ENCODE assay signal across 19 cellular contexts in genomic region chr6:75113446-75113845, GRCh38.
"Had no signal": no experiment of that assay in that cellular context is flagged by ENCODE, and none has a peak within 500 bp of the region (broad histone marks: within the 10 kb centered on the region; RNA-seq: fewer than 3 reads in every experiment).

No MANE protein-coding gene starts in this region.

- H3K4me1 ChIP-seq: adrenal gland, lower lobe of right lung, testis, vagina had no signal

- H3K9ac ChIP-seq: neural progenitor cell had no signal

- H3K36me3 ChIP-seq: adrenal gland, lower lobe of right lung, neural progenitor cell had no signal

- H2AFZ ChIP-seq: neural progenitor cell had no signal

- H3K27ac ChIP-seq: adrenal gland, lower lobe of right lung, neural progenitor cell, testis, vagina, VCaP had no signal

- H3K4me2 ChIP-seq: neural progenitor cell, smooth muscle cell had no signal

- H3K9me3 ChIP-seq: adrenal gland, lower lobe of right lung, testis, vagina had no signal

- ATAC-seq: activated CD4-positive, CD25-positive, alpha-beta regulatory T cell treated with anti-CD3 and anti-CD28 coated beads, Interleukin-2, amount 50 U/mL, for 24 hours; activated CD8-positive, alpha-beta T cell treated with anti-CD3 and anti-CD28 coated beads, Interleukin-2, amount 10 ng/mL, durations not matched to agents 7 days and 5 days; activated naive CD4-positive, alpha-beta T cell treated with anti-CD3 and anti-CD28 coated beads, Interleukin-2, amount 50 U/mL, for 72 hours; activated T-helper 17 cell treated with anti-CD3 and anti-CD28 coated beads, Interleukin-2, amount 50 U/mL, for 72 hours; left lobe of liver; lower lobe of right lung; naive thymus-derived CD4-positive, alpha-beta T cell; sciatic nerve; stimulated activated memory B cell treated with anti-CD40 and anti-IgM and Interleukin-4, amounts not matched to agents 10 μg/mL and 1 μg/mL and 100 μg/mL, for 72 hours had no signal

- DNase-seq: activated CD4-positive, alpha-beta T cell treated with anti-CD3 and anti-CD28 coated beads, Interleukin-2, amount 10 ng/mL, durations not matched to agents 7 days and 5 days; activated CD8-positive, alpha-beta T cell treated with anti-CD3 and anti-CD28 coated beads, Interleukin-2, amount 10 ng/mL, durations not matched to agents 7 days and 5 days; activated T-cell treated with anti-CD3 and anti-CD28 coated beads, Interleukin-2, amount 50 U/mL, for 1 hour; adrenal gland; cortex of kidney; lower lobe of right lung; naive thymus-derived CD4-positive, alpha-beta T cell; stimulated activated CD4-positive, alpha-beta T cell treated with anti-CD3 and anti-CD28 coated beads, Interleukin-15, amount 100 ng/mL, for 24 hours; testis had no signal

- H3K4me3 ChIP-seq: adrenal gland, lower lobe of right lung, neural progenitor cell, smooth muscle cell, testis, vagina had no signal

- H3K27me3 ChIP-seq: adrenal gland, neural progenitor cell, testis, vagina had no signal
